In the genomic region with DNA sequence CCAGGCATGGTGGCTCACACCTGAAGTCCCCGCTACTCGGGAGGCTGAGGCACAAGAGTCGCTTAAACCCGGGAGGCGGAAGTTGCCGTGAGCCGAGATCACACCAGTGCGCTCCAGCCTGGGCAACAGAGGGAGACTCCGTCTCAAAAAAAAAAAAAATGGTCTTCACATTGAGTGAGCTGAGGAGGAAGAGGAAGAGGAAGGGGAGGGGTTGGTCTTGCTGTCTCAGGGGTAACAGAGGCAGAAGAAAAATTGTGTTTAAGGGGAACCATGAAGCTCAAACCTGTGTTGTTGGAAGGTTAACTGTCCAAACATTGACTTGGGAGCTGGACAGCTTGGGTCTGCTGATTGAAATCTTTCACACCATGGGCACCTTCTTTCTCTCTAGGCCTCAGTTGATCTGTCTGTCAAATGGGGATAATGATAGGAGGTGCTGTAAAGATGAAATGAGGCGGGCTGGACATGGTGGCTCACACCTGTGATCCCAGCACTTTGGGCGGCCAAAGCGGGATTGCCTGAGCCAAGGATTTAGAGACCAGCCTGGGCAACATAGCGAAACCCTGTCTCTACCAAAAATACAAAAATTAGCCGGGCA, we compare ENCODE assay signal across 14 cellular contexts. TPM values are rescaled to one million over a fixed set of nuclear protein-coding genes. Genes with fewer than 3 reads are reported as not detected.
A peak's percentile ranks its signal among the peaks of the same experiment; 100 is the strongest.
DNase-seq lines count a peak whose midpoint lies in the region; ATAC-seq and TF ChIP-seq lines count a peak whose summit lies in the region.
"Had no signal": no experiment of that assay in that cellular context is flagged by ENCODE, and none has a peak within 500 bp of the region (broad histone marks: within the 10 kb centered on the region; RNA-seq: fewer than 3 reads in every experiment).

No MANE protein-coding gene starts in this region.

- no peak for TF ChIP-seq CTCF in neural crest cell (conservative IDR thresholded peaks at IDR 0.05)
- TF ChIP-seq CTCF in foreskin fibroblast (IDR thresholded peaks at IDR 0.05; ENCODE audit: low read depth, low read length): no peak

- no peaks in the 10 kb centered on the region for H3K9me3 Mint-ChIP-seq in stimulated activated naive CD8-positive, alpha-beta T cell treated with anti-CD3 and anti-CD28 coated beads, Interleukin-15, Interleukin-2, amounts not matched to agents 100 ng/mL and 50 ng/mL, for 24 hours
- no peaks in the 10 kb centered on the region for H3K9me3 Mint-ChIP-seq in activated naive CD8-positive, alpha-beta T cell treated with anti-CD3 and anti-CD28 coated beads for 36 hours
- no peaks in the 10 kb centered on the region for H3K9me3 Mint-ChIP-seq in neural crest cell
- H3K9me3 Mint-ChIP-seq: stimulated activated naive CD8-positive, alpha-beta T cell treated with anti-CD3 and anti-CD28 coated beads, Interleukin-15, amount 100 ng/mL, for 72 hours had no signal

- peaks cover 32% of the 10 kb centered on the region for H3K4me1 Mint-ChIP-seq in stimulated activated naive CD8-positive, alpha-beta T cell treated with anti-CD3 and anti-CD28 coated beads, Interleukin-15, Interleukin-2, amounts not matched to agents 100 ng/mL and 50 ng/mL, for 24 hours (ENCODE audit: low read depth)
- peaks cover 26% of the 10 kb centered on the region for H3K4me1 Mint-ChIP-seq in activated naive CD8-positive, alpha-beta T cell treated with anti-CD3 and anti-CD28 coated beads for 36 hours
- H3K4me1 Mint-ChIP-seq in neural crest cell: peaks cover 1% of the 10 kb centered on the region

- peak overlapping the region; percentile 74 for H3K27ac Mint-ChIP-seq in stimulated activated naive CD8-positive, alpha-beta T cell treated with anti-CD3 and anti-CD28 coated beads, Interleukin-15, Interleukin-2, amounts not matched to agents 100 ng/mL and 50 ng/mL, for 24 hours
- H3K27ac Mint-ChIP-seq in activated naive CD8-positive, alpha-beta T cell treated with anti-CD3 and anti-CD28 coated beads for 36 hours: peak overlapping the region; percentile 42
- peak overlapping the region; percentile 87 for H3K27ac Mint-ChIP-seq in neural crest cell (ENCODE audit: unreplicated experiment)
- H3K27ac Mint-ChIP-seq: activated CD4-positive, alpha-beta T cell treated with anti-CD3 and anti-CD28 coated beads for 36 hours had no signal

- no peak overlapping the region for H3K4me3 Mint-ChIP-seq in stimulated activated naive CD8-positive, alpha-beta T cell treated with anti-CD3 and anti-CD28 coated beads, Interleukin-15, Interleukin-2, amounts not matched to agents 100 ng/mL and 50 ng/mL, for 24 hours
- H3K4me3 Mint-ChIP-seq in activated naive CD8-positive, alpha-beta T cell treated with anti-CD3 and anti-CD28 coated beads for 36 hours: no peak overlapping the region
- no peak overlapping the region for H3K4me3 Mint-ChIP-seq in neural crest cell
- H3K4me3 Mint-ChIP-seq: activated CD4-positive, alpha-beta T cell treated with anti-CD3 and anti-CD28 coated beads for 36 hours; stimulated activated naive CD8-positive, alpha-beta T cell treated with anti-CD3 and anti-CD28 coated beads, Interleukin-15, amount 100 ng/mL, for 72 hours had no signal

- ATAC-seq in stimulated activated naive CD8-positive, alpha-beta T cell treated with anti-CD3 and anti-CD28 coated beads, Interleukin-15, Interleukin-2, amounts not matched to agents 100 U/mL and 50 U/mL, for 24 hours: no peak
- ATAC-seq in GM18520 (IDR thresholded peaks at IDR 0.05; ENCODE audit: unreplicated experiment): no peak
- no peak for ATAC-seq in GM19023 (IDR thresholded peaks at IDR 0.05; ENCODE audit: unreplicated experiment)
- ATAC-seq: activated CD4-positive, alpha-beta T cell treated with anti-CD3 and anti-CD28 coated beads for 36 hours; PC-3; stimulated activated naive CD8-positive, alpha-beta T cell treated with anti-CD3 and anti-CD28 coated beads, Interleukin-15, amount 100 ng/mL, for 72 hours had no signal

- no peak overlapping the region for H3K4me3 ChIP-seq in foreskin fibroblast (ENCODE audit: low read depth in 1 of 2, low read length in 2 of 2)

- no peaks in the 10 kb centered on the region for H3K27me3 Mint-ChIP-seq in stimulated activated naive CD8-positive, alpha-beta T cell treated with anti-CD3 and anti-CD28 coated beads, Interleukin-15, Interleukin-2, amounts not matched to agents 100 ng/mL and 50 ng/mL, for 24 hours
- H3K27me3 Mint-ChIP-seq in activated naive CD8-positive, alpha-beta T cell treated with anti-CD3 and anti-CD28 coated beads for 36 hours: no peaks in the 10 kb centered on the region
- H3K27me3 Mint-ChIP-seq in neural crest cell (ENCODE audit: low read depth): no peaks in the 10 kb centered on the region
- H3K27me3 Mint-ChIP-seq: activated CD4-positive, alpha-beta T cell treated with anti-CD3 and anti-CD28 coated beads for 36 hours; stimulated activated naive CD8-positive, alpha-beta T cell treated with anti-CD3 and anti-CD28 coated beads, Interleukin-15, amount 100 ng/mL, for 72 hours had no signal

- no peak for DNase-seq in stimulated activated naive CD8-positive, alpha-beta T cell treated with anti-CD3 and anti-CD28 coated beads, Interleukin-15, Interleukin-2, amounts not matched to agents 100 U/mL and 50 U/mL, for 24 hours
- no peak for DNase-seq in activated naive CD8-positive, alpha-beta T cell treated with anti-CD3 and anti-CD28 coated beads for 36 hours
- no peak for DNase-seq in neural crest cell (ENCODE audit: low read depth, low spot score)
- DNase-seq in foreskin fibroblast: no peak
- DNase-seq in retina: no peak
- DNase-seq: activated CD4-positive, alpha-beta T cell treated with anti-CD3 and anti-CD28 coated beads for 36 hours; DMS79 treated with DMSO at 0.1 percent for 48 hours; effector memory CD4-positive, alpha-beta T cell; KBM-7; PC-3; stimulated activated naive CD8-positive, alpha-beta T cell treated with anti-CD3 and anti-CD28 coated beads, Interleukin-15, amount 100 ng/mL, for 72 hours had no signal

- H3K36me3 Mint-ChIP-seq in stimulated activated naive CD8-positive, alpha-beta T cell treated with anti-CD3 and anti-CD28 coated beads, Interleukin-15, Interleukin-2, amounts not matched to agents 100 ng/mL and 50 ng/mL, for 24 hours (ENCODE audit: low read depth): peaks cover 16% of the 10 kb centered on the region
- H3K36me3 Mint-ChIP-seq in activated naive CD8-positive, alpha-beta T cell treated with anti-CD3 and anti-CD28 coated beads for 36 hours: peaks cover 25% of the 10 kb centered on the region
- no peaks in the 10 kb centered on the region for H3K36me3 Mint-ChIP-seq in neural crest cell (ENCODE audit: low read depth)

RNA-seq across cellular contexts. Expression of a gene that starts 9.8 kb away (rescaled TPM):
- 10 to 100 TPM; 70.6 to 71.6 TPM for total RNA-seq in activated naive CD8-positive, alpha-beta T cell treated with anti-CD3 and anti-CD28 coated beads for 36 hours
- 94.5 and 99.5 TPM in 2 replicates for total RNA-seq in neural crest cell

RNA-seq across cellular contexts. Expression of a gene that starts 28.4 kb away (rescaled TPM):
- total RNA-seq in activated naive CD8-positive, alpha-beta T cell treated with anti-CD3 and anti-CD28 coated beads for 36 hours: not detected
- not detected in 2 replicates for total RNA-seq in neural crest cell
- total RNA-seq: activated CD4-positive, alpha-beta T cell treated with anti-CD3 and anti-CD28 coated beads for 36 hours had no signal

RNA-seq across cellular contexts. Expression of a gene that starts 38.6 kb away (rescaled TPM):
- 100 to 1,000 TPM; 500 to 527 TPM for total RNA-seq in activated naive CD8-positive, alpha-beta T cell treated with anti-CD3 and anti-CD28 coated beads for 36 hours
- 848 and 861 TPM in 2 replicates for total RNA-seq in neural crest cell

RNA-seq across cellular contexts. Expression of a gene that starts 46.7 kb away (rescaled TPM):
- 10 to 100 TPM; 55.8 to 62.3 TPM for total RNA-seq in activated naive CD8-positive, alpha-beta T cell treated with anti-CD3 and anti-CD28 coated beads for 36 hours
- total RNA-seq in neural crest cell: 8.7 and 9.5 TPM in 2 replicates

RNA-seq across cellular contexts. Expression of a gene that starts 49.7 kb away (rescaled TPM):
- total RNA-seq in activated naive CD8-positive, alpha-beta T cell treated with anti-CD3 and anti-CD28 coated beads for 36 hours: 10 to 100 TPM; 66.3 to 69.2 TPM
- total RNA-seq in neural crest cell: 41.2 and 42.5 TPM in 2 replicates
